14 cellular contexts compared by ENCODE assay signal in genomic region chr3:188720215-188720614, GRCh38.
"Had no signal": no experiment of that assay in that cellular context is flagged by ENCODE, and none has a peak within 500 bp of the region (broad histone marks: within the 10 kb centered on the region; RNA-seq: fewer than 3 reads in every experiment).

No MANE protein-coding gene starts in this region.

- H3K9me3 Mint-ChIP-seq: activated CD4-positive, alpha-beta T cell treated with anti-CD3 and anti-CD28 coated beads, Interleukin-2, amount 10 ng/mL, durations not matched to agents 24 days and 14 days; activated naive CD4-positive, alpha-beta T cell treated with anti-CD3 and anti-CD28 coated beads for 36 hours; activated naive CD8-positive, alpha-beta T cell treated with anti-CD3 and anti-CD28 coated beads, Interleukin-2, amount 50 U/mL, for 24 hours; activated T-cell treated with anti-CD3 and anti-CD28 coated beads, Interleukin-2, amount 50 U/mL, for 4 hours; brain; stimulated activated naive B cell treated with anti-CD40 and anti-IgM and Interleukin-4, amounts not matched to agents 10 μg/mL and 1 μg/mL and 100 μg/mL, for 72 hours had no signal

- H3K27me3 ChIP-seq: thyroid gland had no signal

- H3K4me3 ChIP-seq: left ventricle myocardium inferior, thyroid gland had no signal

- H3K9me3 ChIP-seq: left ventricle myocardium inferior, thyroid gland had no signal

- H3K4me3 Mint-ChIP-seq: activated CD4-positive, alpha-beta T cell treated with anti-CD3 and anti-CD28 coated beads, Interleukin-2, amount 10 ng/mL, durations not matched to agents 24 days and 14 days; activated naive CD4-positive, alpha-beta T cell treated with anti-CD3 and anti-CD28 coated beads for 36 hours; activated naive CD8-positive, alpha-beta T cell treated with anti-CD3 and anti-CD28 coated beads, Interleukin-2, amount 50 U/mL, for 24 hours; activated T-cell treated with anti-CD3 and anti-CD28 coated beads, Interleukin-2, amount 50 U/mL, for 4 hours; brain; stimulated activated naive B cell treated with anti-CD40 and anti-IgM and Interleukin-4, amounts not matched to agents 10 μg/mL and 1 μg/mL and 100 μg/mL, for 72 hours had no signal

- DNase-seq: activated CD4-positive, alpha-beta T cell treated with anti-CD3 and anti-CD28 coated beads, Interleukin-2, amount 10 ng/mL, durations not matched to agents 24 days and 14 days; activated CD8-positive, alpha-beta memory T cell treated with anti-CD3 and anti-CD28 coated beads, Interleukin-2, amount 50 U/mL, for 4 hours; activated naive CD4-positive, alpha-beta T cell treated with anti-CD3 and anti-CD28 coated beads for 36 hours; activated naive CD8-positive, alpha-beta T cell treated with anti-CD3 and anti-CD28 coated beads, Interleukin-2, amount 50 U/mL, for 24 hours; activated T-cell treated with anti-CD3 and anti-CD28 coated beads, Interleukin-2, amount 50 U/mL, for 4 hours; anterior cingulate cortex; caudate nucleus; head of caudate nucleus; left ventricle myocardium inferior; occipital lobe; retina; stimulated activated naive B cell treated with anti-CD40 and anti-IgM and Interleukin-4, amounts not matched to agents 10 μg/mL and 1 μg/mL and 100 μg/mL, for 72 hours; thyroid gland had no signal

- H3K27ac Mint-ChIP-seq: activated CD4-positive, alpha-beta T cell treated with anti-CD3 and anti-CD28 coated beads, Interleukin-2, amount 10 ng/mL, durations not matched to agents 24 days and 14 days; activated naive CD4-positive, alpha-beta T cell treated with anti-CD3 and anti-CD28 coated beads for 36 hours; activated naive CD8-positive, alpha-beta T cell treated with anti-CD3 and anti-CD28 coated beads, Interleukin-2, amount 50 U/mL, for 24 hours; brain; stimulated activated naive B cell treated with anti-CD40 and anti-IgM and Interleukin-4, amounts not matched to agents 10 μg/mL and 1 μg/mL and 100 μg/mL, for 72 hours had no signal

- H3K36me3 Mint-ChIP-seq: brain had no signal

- H3K36me3 ChIP-seq: left ventricle myocardium inferior, thyroid gland had no signal

- H3K4me1 ChIP-seq: thyroid gland had no signal

- H3K27ac ChIP-seq: left ventricle myocardium inferior, thyroid gland had no signal

- H3K4me1 Mint-ChIP-seq: brain had no signal

- H3K27me3 Mint-ChIP-seq: activated naive CD8-positive, alpha-beta T cell treated with anti-CD3 and anti-CD28 coated beads, Interleukin-2, amount 50 U/mL, for 24 hours; brain; stimulated activated naive B cell treated with anti-CD40 and anti-IgM and Interleukin-4, amounts not matched to agents 10 μg/mL and 1 μg/mL and 100 μg/mL, for 72 hours had no signal

- ATAC-seq: stimulated activated naive B cell treated with anti-CD40 and anti-IgM and Interleukin-4, amounts not matched to agents 10 μg/mL and 1 μg/mL and 100 μg/mL, for 72 hours had no signal
